ENCODE assay signal across 14 cellular contexts in the genomic region with DNA sequence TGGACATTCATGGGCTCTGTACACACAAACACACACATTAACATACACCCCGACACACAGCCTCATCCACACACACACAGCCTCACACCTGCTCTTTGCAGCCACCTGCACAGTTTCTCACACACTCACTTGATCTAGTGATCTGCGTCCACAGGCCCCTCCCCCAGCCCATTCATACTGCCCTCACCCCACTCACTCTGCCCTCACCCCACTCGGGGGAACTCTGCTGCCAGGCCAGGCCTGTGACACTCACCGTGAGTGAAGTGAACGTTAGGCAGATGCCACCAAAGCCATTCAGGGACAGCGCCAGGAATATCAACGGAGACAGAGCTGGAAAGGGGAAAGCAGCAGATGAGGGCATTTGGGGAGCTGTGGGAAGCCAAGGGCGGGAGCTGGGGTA. TPM values are rescaled to one million over a fixed set of nuclear protein-coding genes. Genes with fewer than 3 reads are reported as not detected.
A peak's percentile ranks its signal among the peaks of the same experiment; 100 is the strongest.
DNase-seq lines count a peak whose midpoint lies in the region; ATAC-seq, FAIRE-seq and TF ChIP-seq lines count a peak whose summit lies in the region.
"Had no signal": no experiment of that assay in that cellular context is flagged by ENCODE, and none has a peak within 500 bp of the region (broad histone marks: within the 10 kb centered on the region; RNA-seq: fewer than 3 reads in every experiment).

No MANE protein-coding gene starts in this region.

- 42 to 43% methylated on average over 8 of the region's 8 CpGs for WGBS in pancreas, 2 donors

- POLR2A ChIA-PET in RWPE1 (lab: Yijun Ruan, JAX; ENCODE audit: low non-redundant PET), result no interaction called here

- no peaks in the 10 kb centered on the region for H3K27me3 ChIP-seq in BLaER1 treated with 17β-estradiol and CSF1 and Interleukin-3, amounts not matched to agents 10 nM and 100 nM
- H3K27me3 ChIP-seq in pancreas, result no peaks in the 10 kb centered on the region

- H3K9ac ChIP-seq in BLaER1 treated with 17β-estradiol and CSF1 and Interleukin-3, amounts not matched to agents 10 nM and 100 nM, result peak overlapping the region in 4 of 11 experiments; percentile 2 to 53 (median 30); a peak in 2 of 22 replicates

- FAIRE-seq in pancreas (lab: Jason Lieb, UNC), result no peak
- FAIRE-seq: astrocyte had no signal

- H3K9me3 ChIP-seq in BLaER1 treated with 17β-estradiol and CSF1 and Interleukin-3, amounts not matched to agents 10 nM and 100 nM (replicated peaks in 1 of 11), result no peaks in the 10 kb centered on the region
- no peaks in the 10 kb centered on the region for H3K9me3 ChIP-seq in pancreas
- H3K9me3 ChIP-seq: HAP-1 had no signal

- CTCF ChIA-PET in RWPE1 (lab: Yijun Ruan, JAX), result interaction anchor here (0.8 to 1.2 kb wide), 2 partner anchors 9 to 17 kb away, joined by 3 to 5 read pairs; no protein-coding TSS in a partner anchor

- H3K4me3 ChIP-seq in BLaER1 treated with 17β-estradiol and CSF1 and Interleukin-3, amounts not matched to agents 10 nM and 100 nM, result no peak overlapping the region; a peak in 1 of 20 replicates
- H3K4me3 ChIP-seq in pancreas, result no peak overlapping the region
- H3K4me3 ChIP-seq: HAP-1 had no signal

- intact Hi-C loops in left cardiac atrium (cut with DNase I) (no loop called here), pancreas (cut with DNase I) (no loop called here)

- TF ChIP-seq CTCF in RWPE1 (conservative IDR thresholded peaks at IDR 0.05; ENCODE audit: low read depth), result no peak
- no peak for TF ChIP-seq CTCF in pancreas (IDR thresholded peaks at IDR 0.05)
- no peak for TF ChIP-seq CTCF in GM20000 (IDR thresholded peaks at IDR 0.05; ENCODE audit: extremely low read depth, missing control alignments)

- peak overlapping the region in 9 of 11 experiments; percentile 46 to 81 (median 75); a peak in 18 of 22 replicates for H3K4me2 ChIP-seq in BLaER1 treated with 17β-estradiol and CSF1 and Interleukin-3, amounts not matched to agents 10 nM and 100 nM

- peaks cover 0 to 62% (median 28%) of the 10 kb centered on the region in 11 experiments; a peak in 14 of 22 replicates for H4K20me1 ChIP-seq in BLaER1 treated with 17β-estradiol and CSF1 and Interleukin-3, amounts not matched to agents 10 nM and 100 nM

- peak; percentile 11 to 48 for ATAC-seq in left cardiac atrium
- peak; percentile 25 to 38 (median 28) for ATAC-seq in pancreas
- no peak for ATAC-seq in GM18867 (IDR thresholded peaks at IDR 0.05; ENCODE audit: unreplicated experiment)

- H3K27ac ChIP-seq in BLaER1 treated with 17β-estradiol and CSF1 and Interleukin-3, amounts not matched to agents 10 nM and 100 nM, result no peak overlapping the region
- peak overlapping the region; percentile 70 for H3K27ac ChIP-seq in RWPE1
- peak overlapping the region; percentile 69 to 85 (median 76) for H3K27ac ChIP-seq in pancreas

- peaks cover 38 to 95% (median 84%) of the 10 kb centered on the region in 11 experiments for H3K36me3 ChIP-seq in BLaER1 treated with 17β-estradiol and CSF1 and Interleukin-3, amounts not matched to agents 10 nM and 100 nM
- H3K36me3 ChIP-seq in pancreas, result peaks cover 0 to 13% (median 0%) of the 10 kb centered on the region in 3 donors

- DNase-seq in RWPE1 (ENCODE audit: low spot score) (no peak), left cardiac atrium (no peak), pancreas (peak; percentile 71 to 92 (median 82)), GM20000 (ENCODE audit: low spot score) (no peak), glomerular visceral epithelial cell (ENCODE audit: extremely low spot score) (no peak)
- no peak for DNase-seq in activated T-cell treated with anti-CD3 and anti-CD28 coated beads, Interleukin-2, amount 50 U/mL, for 1 hour
- DNase-seq: activated T-cell treated with anti-CD3 and anti-CD28 coated beads, Interleukin-2, amount 50 U/mL, for 48 hours; left colon; NCI-H2227 treated with DMSO at 0.1 percent for 48 hours had no signal

- H3K4me1 ChIP-seq in BLaER1 treated with 17β-estradiol and CSF1 and Interleukin-3, amounts not matched to agents 10 nM and 100 nM, result peaks cover 13 to 25% (median 19%) of the 10 kb centered on the region in 10 experiments
- peaks cover 64 to 88% (median 84%) of the 10 kb centered on the region in 3 donors for H3K4me1 ChIP-seq in pancreas

RNA-seq across cellular contexts. Expression of gene SLC43A1, which starts 15.0 kb away (rescaled TPM):
- total RNA-seq in left cardiac atrium (1 to 10 TPM; 5.8 to 7.2 TPM), pancreas (100 to 1,000 TPM in 4 of 6 donors, 10 to 100 TPM in 2; 78.3 to 280 (median 137) TPM)
- 100 to 1,000 TPM; 100 to 110 TPM for polyA plus RNA-seq in pancreas

RNA-seq across cellular contexts. Expression of gene TIMM10, which starts 30.0 kb away (rescaled TPM):
- total RNA-seq in left cardiac atrium (10 to 100 TPM; 58.0 to 58.9 TPM), pancreas (10 to 100 TPM; 12.2 to 32.6 (median 21.7) TPM)
- polyA plus RNA-seq in pancreas, result 10 to 100 TPM; 15.7 to 25.8 TPM

RNA-seq across cellular contexts. Expression of gene SMTNL1, which starts 36.9 kb away (rescaled TPM):
- not detected for total RNA-seq in left cardiac atrium
- total RNA-seq in pancreas, result not detected
- polyA plus RNA-seq in pancreas, result not detected
- total RNA-seq: astrocyte, G401, left colon had no signal

RNA-seq across cellular contexts. Expression of gene RTN4RL2, which starts 40.2 kb away (rescaled TPM):
- total RNA-seq in left cardiac atrium, result 1 to 10 TPM; 1.9 to 2.4 TPM
- 1 to 10 TPM in 3 of 6 donors, under 1 TPM in 3; 0.55 to 2.7 (median 1.1) TPM for total RNA-seq in pancreas
- 1 to 10 TPM; 1.4 to 2.6 TPM for polyA plus RNA-seq in pancreas
- total RNA-seq: G401 had no signal

Comparison
In these comparisons a context has a peak if more than half of its experiments do, and no peak if none do; other contexts are left out.
1. H3K27ac ChIP-seq: peak in RWPE1 (single experiment) and pancreas (4 of 4); none in BLaER1 treated with 17β-estradiol and CSF1 and Interleukin-3, amounts not matched to agents 10 nM and 100 nM (0 of 11).
2. DNase-seq: peak in pancreas (6 of 6); none in RWPE1 (single experiment), left cardiac atrium (single experiment), GM20000 (single experiment), glomerular visceral epithelial cell (single experiment) and activated T-cell treated with anti-CD3 and anti-CD28 coated beads, Interleukin-2, amount 50 U/mL, for 1 hour (single experiment).
3. RNA of gene SLC43A1, which starts 15.0 kb away (total RNA-seq): 78.3 to 280 TPM in pancreas; 5.8 to 7.2 TPM in left cardiac atrium; every median in the first group is over 4 times any median in the second.